Comparison of ENCODE assay signal across 1 cellular context in genomic region chr22:37100589-37101127, GRCh38.
A peak's percentile ranks its signal among the peaks of the same experiment; 100 is the strongest.
TF ChIP-seq lines count a peak whose summit lies in the region.

No MANE protein-coding gene starts in this region.

TF ChIP-seq in HepG2, 621 proteins besides CTCF, POLR2A, EP300 and RAD21:
- TF ChIP-seq LRRFIP1 (CRISPR knock-in tag; conservative IDR thresholded peaks at IDR 0.05) (no peak), HNF4A (CRISPR knock-in tag; IDR thresholded peaks at IDR 0.05) (0 out of 2 replicates have a peak, but pooled peaks have one; percentile 9), DBP (CRISPR knock-in tag; IDR thresholded peaks at IDR 0.05; ENCODE audit: not compliant biosample characterization) (no peak), DZIP1 (CRISPR knock-in tag; IDR thresholded peaks at IDR 0.05) (no peak), SIX1 (CRISPR knock-in tag; IDR thresholded peaks at IDR 0.05; ENCODE audit: borderline replicate concordance) (no peak), TIGD3 (CRISPR knock-in tag; IDR thresholded peaks at IDR 0.05; ENCODE audit: borderline replicate concordance) (no peak)
